Comparison of ENCODE assay signal across 13 cellular contexts in the genomic region with DNA sequence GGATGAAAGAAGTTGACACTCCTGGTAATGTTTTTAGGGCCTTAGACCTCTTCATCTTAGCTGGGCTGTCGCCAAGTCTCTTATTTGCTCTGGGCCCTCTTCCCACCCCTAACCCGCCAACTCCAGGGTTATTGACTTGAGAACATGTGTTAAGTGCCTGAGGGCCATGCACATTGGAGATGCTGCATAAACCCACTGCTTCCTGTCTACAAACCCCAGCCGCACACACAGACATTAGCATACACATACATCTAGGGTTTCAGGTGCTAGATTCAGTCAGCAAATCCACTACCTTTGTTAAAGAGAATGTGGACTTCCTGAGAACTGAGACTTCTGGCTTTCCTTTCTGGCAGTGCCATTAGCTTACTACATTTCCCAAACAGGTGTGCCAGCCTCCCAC. TPM values are rescaled to one million over a fixed set of nuclear protein-coding genes. Genes with fewer than 3 reads are reported as not detected.
DNase-seq lines count a peak whose midpoint lies in the region; ATAC-seq, FAIRE-seq and TF ChIP-seq lines count a peak whose summit lies in the region.
"Had no signal": no experiment of that assay in that cellular context is flagged by ENCODE, and none has a peak within 500 bp of the region (broad histone marks: within the 10 kb centered on the region; RNA-seq: fewer than 3 reads in every experiment).

No MANE protein-coding gene starts in this region.

- peak; percentile 5 for FAIRE-seq in GM12891 (lab: Jason Lieb, UNC)

- H4K20me1 ChIP-seq in BLaER1 treated with 17β-estradiol and CSF1 and Interleukin-3, amounts not matched to agents 10 nM and 100 nM = no peaks in the 10 kb centered on the region

- H3K27me3 ChIP-seq in BLaER1 treated with 17β-estradiol and CSF1 and Interleukin-3, amounts not matched to agents 10 nM and 100 nM = no peaks in the 10 kb centered on the region
- H3K27me3 ChIP-seq: cardiac muscle cell had no signal

- no peak for TF ChIP-seq POLR2A in GM12891 (IDR thresholded peaks at IDR 0.05; ENCODE audit: low read depth, low read length)

- no peak overlapping the region for H3K27ac ChIP-seq in BLaER1 treated with 17β-estradiol and CSF1 and Interleukin-3, amounts not matched to agents 10 nM and 100 nM
- H3K27ac ChIP-seq in SK-N-MC = no peak overlapping the region
- H3K27ac ChIP-seq: cardiac muscle cell had no signal

- H3K4me2 ChIP-seq in BLaER1 treated with 17β-estradiol and CSF1 and Interleukin-3, amounts not matched to agents 10 nM and 100 nM = peak overlapping the region; percentile 29 to 74 (median 59)

- H3K9ac ChIP-seq in BLaER1 treated with 17β-estradiol and CSF1 and Interleukin-3, amounts not matched to agents 10 nM and 100 nM = no peak overlapping the region
- no peak overlapping the region for H3K9ac ChIP-seq in SK-N-MC (ENCODE audit: insufficient read length)

- H3K4me1 ChIP-seq in BLaER1 treated with 17β-estradiol and CSF1 and Interleukin-3, amounts not matched to agents 10 nM and 100 nM = peaks cover 8 to 31% (median 27%) of the 10 kb centered on the region in 10 experiments; a peak in 19 of 20 replicates

- no peaks in the 10 kb centered on the region for H3K36me3 ChIP-seq in BLaER1 treated with 17β-estradiol and CSF1 and Interleukin-3, amounts not matched to agents 10 nM and 100 nM
- no peaks in the 10 kb centered on the region for H3K36me3 ChIP-seq in SK-N-MC (ENCODE audit: insufficient read depth, low read length)
- H3K36me3 ChIP-seq: cardiac muscle cell had no signal

- no peak for DNase-seq in GM12891 (ENCODE audit: insufficient read length, low spot score)
- DNase-seq in SK-N-MC (ENCODE audit: low read depth, low spot score) = peak; percentile 14
- no peak for DNase-seq in AG08396 (ENCODE audit: low spot score)
- no peak for DNase-seq in kidney glomerular epithelial cell (lab: John Stamatoyannopoulos, UW)
- no peak for DNase-seq in cortex of kidney (lab: John Stamatoyannopoulos, UW)
- DNase-seq: activated gamma-delta T cell, C1 segment of cervical spinal cord, GOT3, right cardiac atrium had no signal

- ATAC-seq in HG03521 (IDR thresholded peaks at IDR 0.05; ENCODE audit: unreplicated experiment) (peak; percentile 60), HG03097 (IDR thresholded peaks at IDR 0.05; ENCODE audit: low FRiP score, unreplicated experiment) (no peak)
- ATAC-seq: right cardiac atrium had no signal

- H3K9me3 ChIP-seq in BLaER1 treated with 17β-estradiol and CSF1 and Interleukin-3, amounts not matched to agents 10 nM and 100 nM (replicated peaks in 1 of 11) = no peaks in the 10 kb centered on the region
- H3K9me3 ChIP-seq in SK-N-MC (ENCODE audit: low read depth, low read length) = no peaks in the 10 kb centered on the region

- no peak overlapping the region for H3K4me3 ChIP-seq in BLaER1 treated with 17β-estradiol and CSF1 and Interleukin-3, amounts not matched to agents 10 nM and 100 nM
- no peak overlapping the region for H3K4me3 ChIP-seq in SK-N-MC
- H3K4me3 ChIP-seq: cardiac muscle cell had no signal

TF ChIP-seq in GM12891, 5 proteins besides CTCF, POLR2A, EP300 and RAD21:
- TF ChIP-seq POLR2AphosphoS5 (IDR thresholded peaks at IDR 0.05; ENCODE audit: low read depth, low read length) (no peak), TAF1 (IDR thresholded peaks at IDR 0.05; ENCODE audit: low read depth, low read length) (no peak), PAX5 (IDR thresholded peaks at IDR 0.05; ENCODE audit: insufficient read depth, low read length, severe bottlenecking) (no peak), SPI1 (IDR thresholded peaks at IDR 0.05; ENCODE audit: low read depth, low read length) (no peak), POU2F2 (IDR thresholded peaks at IDR 0.05; ENCODE audit: low read depth, low read length) (peak; percentile 73; the same call in 1 of the 2 replicates)

RNA-seq across cellular contexts. Expression of gene PANX3, which starts 0.8 kb away (rescaled TPM):
- polyA plus RNA-seq in GM12891 (2012; ENCODE audit: low read depth, missing spikeins) = not detected
- polyA plus RNA-seq: cardiac muscle cell, right cardiac atrium had no signal

RNA-seq across cellular contexts. Expression of gene TBRG1, which starts 10.6 kb away (rescaled TPM):
- polyA plus RNA-seq in GM12891 (2012; ENCODE audit: low read depth, missing spikeins) = 19.0 TPM

RNA-seq across cellular contexts. Expression of gene OR8A1, which starts 42.2 kb away (rescaled TPM):
- polyA plus RNA-seq in GM12891 (2012; ENCODE audit: low read depth, missing spikeins) = not detected
- polyA plus RNA-seq: cardiac muscle cell, right cardiac atrium had no signal
